In genomic region chr11:66367561-66368312, GRCh38 we compare ENCODE assay signal across 1 cellular context.
TF ChIP-seq lines count a peak whose summit lies in the region.

No MANE protein-coding gene starts in this region.

TF ChIP-seq in HepG2, 621 proteins besides CTCF, POLR2A, EP300 and RAD21:
- TF ChIP-seq CAMTA2 (CRISPR knock-in tag; IDR thresholded peaks at IDR 0.05; ENCODE audit: borderline replicate concordance) = no peak
- TF ChIP-seq TCF7 (IDR thresholded peaks at IDR 0.05; ENCODE audit: low read depth) = no peak
- TF ChIP-seq POLR2AphosphoS5 (IDR thresholded peaks at IDR 0.05; ENCODE audit: low read depth, low read length) = peak; percentile 34; the same call in 1 of the 2 replicates
- TF ChIP-seq ISL2 (CRISPR knock-in tag; IDR thresholded peaks at IDR 0.05) = no peak
- TF ChIP-seq POLR2G (IDR thresholded peaks at IDR 0.05; ENCODE audit: low read depth, low read length) = peak; percentile 25
- no peak for TF ChIP-seq GABPA (IDR thresholded peaks at IDR 0.05; ENCODE audit: low read depth, low read length)
- TF ChIP-seq GABPA (CRISPR knock-in tag; IDR thresholded peaks at IDR 0.05; ENCODE audit: low read depth) = no peak
- TF ChIP-seq, protein P1, sequence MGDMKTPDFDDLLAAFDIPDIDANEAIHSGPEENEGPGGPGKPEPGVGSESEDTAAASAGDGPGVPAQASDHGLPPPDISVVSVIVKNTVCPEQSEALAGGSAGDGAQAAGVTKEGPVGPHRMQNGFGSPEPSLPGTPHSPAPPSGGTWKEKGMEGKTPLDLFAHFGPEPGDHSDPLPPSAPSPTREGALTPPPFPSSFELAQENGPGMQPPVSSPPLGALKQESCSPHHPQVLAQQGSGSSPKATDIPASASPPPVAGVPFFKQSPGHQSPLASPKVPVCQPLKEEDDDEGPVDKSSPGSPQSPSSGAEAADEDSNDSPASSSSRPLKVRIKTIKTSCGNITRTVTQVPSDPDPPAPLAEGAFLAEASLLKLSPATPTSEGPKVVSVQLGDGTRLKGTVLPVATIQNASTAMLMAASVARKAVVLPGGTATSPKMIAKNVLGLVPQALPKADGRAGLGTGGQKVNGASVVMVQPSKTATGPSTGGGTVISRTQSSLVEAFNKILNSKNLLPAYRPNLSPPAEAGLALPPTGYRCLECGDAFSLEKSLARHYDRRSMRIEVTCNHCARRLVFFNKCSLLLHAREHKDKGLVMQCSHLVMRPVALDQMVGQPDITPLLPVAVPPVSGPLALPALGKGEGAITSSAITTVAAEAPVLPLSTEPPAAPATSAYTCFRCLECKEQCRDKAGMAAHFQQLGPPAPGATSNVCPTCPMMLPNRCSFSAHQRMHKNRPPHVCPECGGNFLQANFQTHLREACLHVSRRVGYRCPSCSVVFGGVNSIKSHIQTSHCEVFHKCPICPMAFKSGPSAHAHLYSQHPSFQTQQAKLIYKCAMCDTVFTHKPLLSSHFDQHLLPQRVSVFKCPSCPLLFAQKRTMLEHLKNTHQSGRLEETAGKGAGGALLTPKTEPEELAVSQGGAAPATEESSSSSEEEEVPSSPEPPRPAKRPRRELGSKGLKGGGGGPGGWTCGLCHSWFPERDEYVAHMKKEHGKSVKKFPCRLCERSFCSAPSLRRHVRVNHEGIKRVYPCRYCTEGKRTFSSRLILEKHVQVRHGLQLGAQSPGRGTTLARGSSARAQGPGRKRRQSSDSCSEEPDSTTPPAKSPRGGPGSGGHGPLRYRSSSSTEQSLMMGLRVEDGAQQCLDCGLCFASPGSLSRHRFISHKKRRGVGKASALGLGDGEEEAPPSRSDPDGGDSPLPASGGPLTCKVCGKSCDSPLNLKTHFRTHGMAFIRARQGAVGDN (CRISPR knock-in tag; IDR thresholded peaks at IDR 0.05) = no peak
- no peak for TF ChIP-seq SOX13 (IDR thresholded peaks at IDR 0.05)
- TF ChIP-seq SOX13 (CRISPR knock-in tag; conservative IDR thresholded peaks at IDR 0.05 in 1 of 2, IDR thresholded peaks at IDR 0.05 in 1 of 2) = no peak
- TF ChIP-seq PLSCR1 (CRISPR knock-in tag; IDR thresholded peaks at IDR 0.05; ENCODE audit: borderline replicate concordance) = no peak
- no peak for TF ChIP-seq ZBTB20 (CRISPR knock-in tag; IDR thresholded peaks at IDR 0.05; ENCODE audit: borderline replicate concordance, low read depth)
- TF ChIP-seq ZNF589 (CRISPR knock-in tag; conservative IDR thresholded peaks at IDR 0.05) = no peak
- peak; percentile 94 for TF ChIP-seq AGO2 (optimal IDR thresholded peaks at IDR 0.05; ENCODE audit: low read depth, low read length)
- TF ChIP-seq KAT7 (CRISPR knock-in tag; IDR thresholded peaks at IDR 0.05; ENCODE audit: borderline replicate concordance) = no peak
- no peak for TF ChIP-seq ZNF703 (CRISPR knock-in tag; IDR thresholded peaks at IDR 0.05; ENCODE audit: borderline replicate concordance)
- TF ChIP-seq ZKSCAN5 (CRISPR knock-in tag; IDR thresholded peaks at IDR 0.05) = no peak
- TF ChIP-seq ZNF564 (CRISPR knock-in tag; IDR thresholded peaks at IDR 0.05) = no peak
- no peak for TF ChIP-seq ZNF567 (CRISPR knock-in tag; IDR thresholded peaks at IDR 0.05; ENCODE audit: borderline replicate concordance)
- TF ChIP-seq AGO1 (IDR thresholded peaks at IDR 0.05; ENCODE audit: low read depth, low read length, poor library complexity, severe bottlenecking) = peak; percentile 91
- no peak for TF ChIP-seq ZSCAN12 (CRISPR knock-in tag; IDR thresholded peaks at IDR 0.05)
- TF ChIP-seq, protein P2, sequence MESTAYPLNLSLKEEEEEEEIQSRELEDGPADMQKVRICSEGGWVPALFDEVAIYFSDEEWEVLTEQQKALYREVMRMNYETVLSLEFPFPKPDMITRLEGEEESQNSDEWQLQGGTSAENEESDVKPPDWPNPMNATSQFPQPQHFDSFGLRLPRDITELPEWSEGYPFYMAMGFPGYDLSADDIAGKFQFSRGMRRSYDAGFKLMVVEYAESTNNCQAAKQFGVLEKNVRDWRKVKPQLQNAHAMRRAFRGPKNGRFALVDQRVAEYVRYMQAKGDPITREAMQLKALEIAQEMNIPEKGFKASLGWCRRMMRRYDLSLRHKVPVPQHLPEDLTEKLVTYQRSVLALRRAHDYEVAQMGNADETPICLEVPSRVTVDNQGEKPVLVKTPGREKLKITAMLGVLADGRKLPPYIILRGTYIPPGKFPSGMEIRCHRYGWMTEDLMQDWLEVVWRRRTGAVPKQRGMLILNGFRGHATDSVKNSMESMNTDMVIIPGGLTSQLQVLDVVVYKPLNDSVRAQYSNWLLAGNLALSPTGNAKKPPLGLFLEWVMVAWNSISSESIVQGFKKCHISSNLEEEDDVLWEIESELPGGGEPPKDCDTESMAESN (CRISPR knock-in tag; conservative IDR thresholded peaks at IDR 0.05) = no peak
- TF ChIP-seq SOX6 (IDR thresholded peaks at IDR 0.05) = no peak
- 0 out of 2 replicates have a peak, but pooled peaks have one; percentile 24 for TF ChIP-seq SOX6 (CRISPR knock-in tag; IDR thresholded peaks at IDR 0.05)
- 0 out of 2 replicates have a peak, but pooled peaks have one; percentile 37 for TF ChIP-seq ZSCAN21 (CRISPR knock-in tag; IDR thresholded peaks at IDR 0.05; ENCODE audit: borderline replicate concordance)
- TF ChIP-seq UBTF (CRISPR knock-in tag; IDR thresholded peaks at IDR 0.05) = no peak
- TF ChIP-seq NFE2L1 (CRISPR knock-in tag; IDR thresholded peaks at IDR 0.05; ENCODE audit: borderline replicate concordance) = no peak
- no peak for TF ChIP-seq ZNF768 (CRISPR knock-in tag; IDR thresholded peaks at IDR 0.05)
- no peak for TF ChIP-seq ZBTB37 (CRISPR knock-in tag; IDR thresholded peaks at IDR 0.05)
- no peak for TF ChIP-seq RELA (CRISPR knock-in tag; IDR thresholded peaks at IDR 0.05)
- peak; percentile 13; the same call in 1 of the 2 replicates for TF ChIP-seq ZC3H13 (CRISPR knock-in tag; IDR thresholded peaks at IDR 0.05)
- TF ChIP-seq ZNF317 (CRISPR knock-in tag; IDR thresholded peaks at IDR 0.05) = no peak
- no peak for TF ChIP-seq HMGA1 (CRISPR knock-in tag; conservative IDR thresholded peaks at IDR 0.05)
